20 cellular contexts compared by ENCODE assay signal in the genomic region with DNA sequence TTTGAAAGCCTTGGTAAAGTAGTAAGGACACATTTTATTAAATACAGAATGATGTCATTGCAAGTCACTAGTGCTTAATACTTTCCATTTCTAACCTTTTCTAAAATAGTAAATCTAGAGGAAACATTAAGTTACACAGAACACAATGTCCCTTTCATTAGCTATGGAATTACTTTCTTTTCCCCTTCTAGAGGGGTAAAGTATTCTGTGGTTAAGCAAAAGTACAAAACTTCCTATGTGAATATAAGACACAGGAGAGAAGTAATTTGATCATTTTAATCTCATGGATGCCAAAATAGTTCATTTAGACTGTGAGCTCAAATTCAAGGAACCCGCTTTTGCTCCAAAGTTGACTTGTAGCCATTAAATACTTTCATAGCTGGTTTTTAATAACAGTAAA. TPM values are rescaled to one million over a fixed set of nuclear protein-coding genes. Genes with fewer than 3 reads are reported as not detected.
A peak's percentile ranks its signal among the peaks of the same experiment; 100 is the strongest.
DNase-seq lines count a peak whose midpoint lies in the region; ATAC-seq, FAIRE-seq and TF ChIP-seq lines count a peak whose summit lies in the region.
"Had no signal": no experiment of that assay in that cellular context is flagged by ENCODE, and none has a peak within 500 bp of the region (broad histone marks: within the 10 kb centered on the region; RNA-seq: fewer than 3 reads in every experiment).

No MANE protein-coding gene starts in this region.

- ATAC-seq in HG02938 (IDR thresholded peaks at IDR 0.05; ENCODE audit: unreplicated experiment) = no peak
- ATAC-seq: CD8-positive, alpha-beta T cell; GM23338 had no signal

- FAIRE-seq in D721Med (lab: Jason Lieb, UNC) = no peak
- FAIRE-seq: GM12892, H54 had no signal

- no peak for TF ChIP-seq CTCF in D721Med (IDR thresholded peaks at IDR 0.05; ENCODE audit: insufficient read depth, missing control alignments)

- DNase-seq in COLO829 (ENCODE audit: low spot score) (peak; percentile 88), RPMI7951 (ENCODE audit: low read depth) (peak; percentile 36), astrocyte of the hippocampus (ENCODE audit: low read depth, low spot score) (peak; percentile 24), foreskin melanocyte (peak; percentile 67), D721Med (ENCODE audit: insufficient read length, low spot score) (no peak), NCI-H146 (lab: John Stamatoyannopoulos, UW) (no peak), A172 (ENCODE audit: low spot score) (no peak)
- DNase-seq: 8988T; CD8-positive, alpha-beta T cell; COR-L47; DMS153; DMS79; GDM1; HCEC 1CT; HFFc6 had no signal

RNA-seq across cellular contexts. Expression of a gene that starts 49.8 kb away (rescaled TPM):
- total RNA-seq in RPMI7951 (2014; rRNA removed; shearing (Covaris generic)) = under 0.01 and 0.29 TPM in 2 replicates
- 0.29 and 3.6 TPM in 2 replicates for total RNA-seq in A172 (2014; rRNA removed; shearing (Covaris generic))
- total RNA-seq: B cell; CD8-positive, alpha-beta T cell; HFFc6 had no signal

Comparison
In these comparisons a context has a peak if more than half of its experiments do, and no peak if none do; other contexts are left out.
1. DNase-seq: peak in COLO829 (single experiment), RPMI7951 (single experiment), astrocyte of the hippocampus (single experiment) and foreskin melanocyte (single experiment); none in D721Med (single experiment), NCI-H146 (single experiment) and A172 (single experiment).